ENCODE assay signal across 1 cellular context in the genomic region with DNA sequence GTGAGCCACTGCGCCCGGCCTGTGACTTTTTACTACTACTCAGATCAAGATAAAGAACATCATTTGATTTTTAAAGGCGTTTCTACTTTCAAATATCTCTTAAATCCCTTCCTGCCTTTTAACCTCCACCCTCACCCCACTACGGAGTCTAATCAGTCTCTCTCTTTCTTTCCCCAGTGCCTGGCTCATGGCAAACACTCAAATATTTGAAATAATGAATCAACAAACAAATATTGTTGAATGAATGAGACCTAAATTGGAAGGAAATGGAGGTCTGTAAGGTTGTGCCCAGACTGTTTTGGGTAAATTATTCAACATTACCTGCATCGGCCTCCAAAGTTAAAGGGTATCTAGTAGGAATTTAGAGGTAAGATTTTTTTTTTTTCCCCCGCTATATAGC.
TF ChIP-seq lines count a peak whose summit lies in the region.

No MANE protein-coding gene starts in this region.

TF ChIP-seq in A549, 52 proteins besides CTCF, POLR2A, EP300 and RAD21 (continued from another document):
- TF ChIP-seq ATOH8 (CRISPR knock-in tag; IDR thresholded peaks at IDR 0.05; ENCODE audit: low read depth) = no peak
